Comparison of ENCODE assay signal across 8 cellular contexts in genomic region chrX:51641421-51642021, GRCh38. TPM values are rescaled to one million over a fixed set of nuclear protein-coding genes. Genes with fewer than 3 reads are reported as not detected.
DNase-seq lines count a peak whose midpoint lies in the region; ATAC-seq and TF ChIP-seq lines count a peak whose summit lies in the region.

No MANE protein-coding gene starts in this region.

- no peak for DNase-seq in heart left ventricle
- DNase-seq in left ventricle myocardium superior = no peak
- peak; percentile 23 for DNase-seq in NCI-H128 (lab: John Stamatoyannopoulos, UW; ENCODE audit: unreplicated experiment)
- DNase-seq in astrocyte of the spinal cord (ENCODE audit: low read depth, low spot score) = peak; percentile 47
- DNase-seq in lung (ENCODE audit: low spot score) = no peak
- no peak for DNase-seq in MV-4-11 (lab: John Stamatoyannopoulos, UW)
- DNase-seq in GM19238 (ENCODE audit: insufficient read length, low spot score) = no peak
- no peak for DNase-seq in activated CD8-positive, alpha-beta memory T cell treated with anti-CD3 and anti-CD28 coated beads, Interleukin-2, amount 50 U/mL, for 48 hours

- H3K4me3 ChIP-seq in heart left ventricle (no peak overlapping the region), astrocyte of the spinal cord (ENCODE audit: low read depth, low read length) (no peak overlapping the region), lung (no peak overlapping the region)

- no peaks in the 10 kb centered on the region for H3K4me1 ChIP-seq in heart left ventricle
- H3K4me1 ChIP-seq in lung (ENCODE audit: control insufficient read depth in 2 of 2, insufficient read depth in 2 of 2, low read length in 2 of 2) = no peaks in the 10 kb centered on the region

- no peak for TF ChIP-seq POLR2A in heart left ventricle (IDR thresholded peaks at IDR 0.05)

- in situ Hi-C loops in astrocyte of the spinal cord (cut with HindIII; ENCODE audit: low sequenced_read_pairs) = no loop called here

- ATAC-seq in heart left ventricle (no peak), left ventricle myocardium superior (no peak), lung (ENCODE audit: insufficient read depth, low FRiP score) (peak; percentile 41)

- H3K9me3 ChIP-seq in heart left ventricle (no peaks in the 10 kb centered on the region), lung (ENCODE audit: control insufficient read depth in 2 of 2, insufficient read depth in 1 of 2, low read length in 1 of 2) (no peaks in the 10 kb centered on the region)

- H3K27ac ChIP-seq in heart left ventricle (no peak overlapping the region), lung (ENCODE audit: low read depth in 1 of 2, low read length in 1 of 2) (no peak overlapping the region)

- WGBS in heart left ventricle, 4 donors = 24 to 44% (median 31%) methylated on average over 19 of the region's 19 CpGs
- 31 to 36% methylated on average over 19 of the region's 19 CpGs for WGBS in lung, 2 donors

- H3K36me3 ChIP-seq in heart left ventricle (no peaks in the 10 kb centered on the region), lung (ENCODE audit: control insufficient read depth in 2 of 2, insufficient read depth in 2 of 2, low read length in 2 of 2) (no peaks in the 10 kb centered on the region)

- intact Hi-C loops in heart left ventricle (cut with DNase I) (loop anchor here in 1 of 10 donors (5.0 kb wide), 1 partner anchor 221 kb away; no protein-coding TSS in a partner anchor), left ventricle myocardium superior (cut with micrococcal nuclease) (no loop called here)

- H3K27me3 ChIP-seq in heart left ventricle (peaks cover 0 to 66% (median 0%) of the 10 kb centered on the region in 9 donors), lung (ENCODE audit: control insufficient read depth, insufficient read depth) (no peaks in the 10 kb centered on the region)

- TF ChIP-seq CTCF in heart left ventricle (IDR thresholded peaks at IDR 0.05) = peak in 10 of 12 donors; percentile 9 to 39 (median 27)
- peak; percentile 50 for TF ChIP-seq CTCF in astrocyte of the spinal cord (IDR thresholded peaks at IDR 0.05; ENCODE audit: low read depth, low read length)
- TF ChIP-seq CTCF in lung (IDR thresholded peaks at IDR 0.05; ENCODE audit: control extremely low read depth, extremely low read depth) = no peak

RNA-seq across cellular contexts. Expression of gene CENPVL3, which starts 22.8 kb away (rescaled TPM):
- total RNA-seq in heart left ventricle (not detected), left ventricle myocardium superior (not detected), lung (not detected)
- polyA plus RNA-seq in heart left ventricle (not detected), lung (not detected)

RNA-seq across cellular contexts. Expression of gene CENPVL2, which starts 41.1 kb away (rescaled TPM):
- total RNA-seq in heart left ventricle = not detected
- polyA plus RNA-seq in heart left ventricle = not detected
- total RNA-seq in left ventricle myocardium superior = not detected
- not detected for total RNA-seq in lung
- polyA plus RNA-seq in lung = not detected

Comparison
In these comparisons a context has a peak if more than half of its experiments do, and no peak if none do; other contexts are left out.
1. DNase-seq: peak in NCI-H128 (single experiment) and astrocyte of the spinal cord (single experiment); none in heart left ventricle (0 of 5), left ventricle myocardium superior (single experiment), lung (single experiment), MV-4-11 (single experiment), GM19238 (single experiment) and activated CD8-positive, alpha-beta memory T cell treated with anti-CD3 and anti-CD28 coated beads, Interleukin-2, amount 50 U/mL, for 48 hours (single experiment).